26 cellular contexts compared by ENCODE assay signal in genomic region chr12:26970136-26970535, GRCh38.
"Had no signal": no experiment of that assay in that cellular context is flagged by ENCODE, and none has a peak within 500 bp of the region (broad histone marks: within the 10 kb centered on the region; RNA-seq: fewer than 3 reads in every experiment).

No MANE protein-coding gene starts in this region.

- DNase-seq: activated CD4-positive, alpha-beta T cell treated with anti-CD3 and anti-CD28 coated beads for 48 hours; activated CD4-positive, alpha-beta T cell treated with anti-CD3 and anti-CD28 coated beads, Interleukin-2, amount 50 U/mL, for 4 hours; activated CD4-positive, CD25-positive, alpha-beta regulatory T cell treated with anti-CD3 and anti-CD28 coated beads, Interleukin-2, amount 50 U/mL, for 72 hours; activated CD8-positive, alpha-beta memory T cell treated with anti-CD3 and anti-CD28 coated beads, Interleukin-2, amount 50 U/mL, for 48 hours; activated CD8-positive, alpha-beta T cell treated with anti-CD3 and anti-CD28 coated beads, Interleukin-2, amount 10 ng/mL, durations not matched to agents 7 days and 5 days; activated naive CD4-positive, alpha-beta T cell treated with anti-CD3 and anti-CD28 coated beads, Interleukin-2, amount 50 U/mL, for 16 hours; activated naive CD8-positive, alpha-beta T cell treated with anti-CD3 and anti-CD28 coated beads, Interleukin-2, amount 10 ng/mL, durations not matched to agents 7 days and 5 days; activated T-cell treated with anti-CD3 and anti-CD28 coated beads, Interleukin-2, amount 50 U/mL, for 1 hour; adrenal gland; anterior cingulate cortex; caudate nucleus; Karpas-422; MM.1S; NCI-H1105; NCI-H1436; NCI-H1694 treated with DMSO at 0.1 percent for 48 hours; NCI-H2029 treated with DMSO at 0.1 percent for 48 hours; NCI-H446; NCI-H524; NCI-H748 treated with DMSO at 0.1 percent for 48 hours; RPMI8226; T-helper 1 cell had no signal

- H3K4me3 ChIP-seq: adrenal gland, SK-N-MC had no signal

- H3K4me3 Mint-ChIP-seq: activated CD8-positive, alpha-beta T cell treated with anti-CD3 and anti-CD28 coated beads, Interleukin-2, amount 10 ng/mL, durations not matched to agents 7 days and 5 days; activated naive CD8-positive, alpha-beta T cell treated with anti-CD3 and anti-CD28 coated beads, Interleukin-2, amount 10 ng/mL, durations not matched to agents 7 days and 5 days; T-helper 2 cell treated with Interferon-gamma antibody and Interleukin-4, amounts not matched to agents 5 μg/mL and 100 μg/mL, for 36 hours had no signal

- H3K27me3 Mint-ChIP-seq: activated naive CD8-positive, alpha-beta T cell treated with anti-CD3 and anti-CD28 coated beads, Interleukin-2, amount 10 ng/mL, durations not matched to agents 7 days and 5 days had no signal

- H3K4me1 ChIP-seq: adrenal gland had no signal

- H3K9me3 ChIP-seq: adrenal gland had no signal

- H3K9me3 Mint-ChIP-seq: activated naive CD8-positive, alpha-beta T cell treated with anti-CD3 and anti-CD28 coated beads, Interleukin-2, amount 10 ng/mL, durations not matched to agents 7 days and 5 days; T-helper 2 cell treated with Interferon-gamma antibody and Interleukin-4, amounts not matched to agents 5 μg/mL and 100 μg/mL, for 36 hours had no signal

- ATAC-seq: activated CD8-positive, alpha-beta T cell treated with anti-CD3 and anti-CD28 coated beads, Interleukin-2, amount 10 ng/mL, durations not matched to agents 7 days and 5 days; Panc1; Right ventricle myocardium inferior had no signal

- H3K27me3 ChIP-seq: adrenal gland had no signal

- H3K27ac ChIP-seq: adrenal gland, SK-N-MC had no signal

- H3K27ac Mint-ChIP-seq: activated CD8-positive, alpha-beta T cell treated with anti-CD3 and anti-CD28 coated beads, Interleukin-2, amount 10 ng/mL, durations not matched to agents 7 days and 5 days; activated naive CD8-positive, alpha-beta T cell treated with anti-CD3 and anti-CD28 coated beads, Interleukin-2, amount 10 ng/mL, durations not matched to agents 7 days and 5 days; T-helper 2 cell treated with Interferon-gamma antibody and Interleukin-4, amounts not matched to agents 5 μg/mL and 100 μg/mL, for 36 hours had no signal
